ENCODE assay signal across 10 cellular contexts in the genomic region with DNA sequence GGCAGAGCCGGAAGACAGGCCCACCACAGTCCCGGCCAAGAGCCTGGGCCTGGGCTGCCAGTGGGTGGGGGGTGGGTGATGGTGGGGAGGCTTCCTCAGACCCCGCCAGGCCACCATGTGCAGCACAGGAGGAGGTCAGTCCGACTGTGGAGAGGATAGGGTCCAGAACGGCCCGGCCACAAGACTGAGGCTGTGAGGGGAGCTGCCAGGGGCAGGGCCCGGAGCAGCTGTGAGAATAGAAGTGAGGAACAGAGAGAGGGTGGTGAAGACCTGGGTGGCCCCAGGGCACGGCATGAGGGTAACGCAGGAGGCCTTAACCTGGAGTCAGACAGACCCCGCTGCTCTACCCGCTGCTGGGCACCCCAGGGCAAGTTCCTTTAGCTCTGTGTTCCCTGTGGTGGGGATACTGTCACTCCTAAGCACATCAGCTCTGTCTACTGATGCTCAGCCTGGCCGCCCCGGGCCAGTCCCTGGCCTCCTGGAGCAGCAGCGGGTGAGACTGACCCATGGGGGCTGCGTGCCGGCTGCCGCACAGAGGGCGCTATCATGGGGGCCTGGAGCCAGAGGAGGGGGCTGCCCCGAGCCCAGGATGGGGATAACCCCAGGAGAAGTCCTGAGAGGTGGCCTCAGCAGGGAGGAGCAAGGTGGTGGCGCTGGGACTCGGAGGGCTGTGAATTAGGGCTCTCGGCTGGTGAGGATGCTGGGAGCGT. TPM values are rescaled to one million over a fixed set of nuclear protein-coding genes. Genes with fewer than 3 reads are reported as not detected.
DNase-seq lines count a peak whose midpoint lies in the region; ATAC-seq and TF ChIP-seq lines count a peak whose summit lies in the region.
"Had no signal": no experiment of that assay in that cellular context is flagged by ENCODE, and none has a peak within 500 bp of the region (broad histone marks: within the 10 kb centered on the region; RNA-seq: fewer than 3 reads in every experiment).

No MANE protein-coding gene starts in this region.

- H3K4me3 ChIP-seq in brain microvascular endothelial cell (ENCODE audit: low read depth, low read length) (no peak overlapping the region), muscle layer of duodenum (ENCODE audit: low read depth in 1 of 2, low read length in 2 of 2) (peak overlapping the region; percentile 56 to 67), urinary bladder (ENCODE audit: low read depth, low read length) (no peak overlapping the region), mesendoderm (ENCODE audit: low read length) (no peak overlapping the region)

- H3K23ac ChIP-seq in mesendoderm (ENCODE audit: low read length), result no peak overlapping the region

- H3K36me3 ChIP-seq in brain microvascular endothelial cell (replicated peaks) (peaks cover 24% of the 10 kb centered on the region), muscle layer of duodenum (ENCODE audit: control insufficient read depth in 1 of 2, insufficient read depth in 2 of 2, low read length in 2 of 2) (peaks cover 10 to 30% of the 10 kb centered on the region in 2 donors), urinary bladder (ENCODE audit: insufficient read depth) (no peaks in the 10 kb centered on the region), mesendoderm (ENCODE audit: control insufficient read depth, insufficient read depth, low read length) (peaks cover 13% of the 10 kb centered on the region)
- H3K36me3 ChIP-seq: ovary had no signal

- no peak overlapping the region for H3K9ac ChIP-seq in mesendoderm (ENCODE audit: low read length)

- H2BK15ac ChIP-seq in mesendoderm (replicated peaks; ENCODE audit: low read depth), result no peak overlapping the region

- no peak for TF ChIP-seq CTCF in brain microvascular endothelial cell (IDR thresholded peaks at IDR 0.05; ENCODE audit: low read depth, low read length, missing control alignments)

- H4K5ac ChIP-seq in mesendoderm (ENCODE audit: low read length), result no peak overlapping the region

- ATAC-seq in Right ventricle myocardium inferior, result no peak
- no peak for ATAC-seq in Right ventricle myocardium superior (ENCODE audit: poor library complexity)
- no peak for ATAC-seq in HG03442 (IDR thresholded peaks at IDR 0.05; ENCODE audit: unreplicated experiment)

- no peak overlapping the region for H2AK5ac ChIP-seq in mesendoderm (ENCODE audit: low read length)

- WGBS in urinary bladder, result 74% methylated on average over 23 of the region's 23 CpGs
- WGBS in mesendoderm (ENCODE audit: extremely low coverage, insufficient coverage, low lambda C conversion rate), result no CpG with 5 or more reads among the region's 23 CpGs

- H3K9me3 ChIP-seq in muscle layer of duodenum (ENCODE audit: control insufficient read depth in 1 of 2, low read length in 2 of 2), result no peaks in the 10 kb centered on the region
- H3K9me3 ChIP-seq: Caco-2, ovary had no signal

- no peaks in the 10 kb centered on the region for H3K79me2 ChIP-seq in mesendoderm (ENCODE audit: control insufficient read depth, insufficient read depth, low read length)

- H3K79me1 ChIP-seq in mesendoderm (ENCODE audit: low read length), result peaks cover 3% of the 10 kb centered on the region

- H2BK120ac ChIP-seq in mesendoderm (ENCODE audit: low read depth, low read length), result no peak overlapping the region

- peak; percentile 64 for DNase-seq in Right ventricle myocardium inferior (ENCODE audit: missing footprints)
- DNase-seq in Right ventricle myocardium superior, result no peak
- no peak for DNase-seq in brain microvascular endothelial cell
- DNase-seq in Ammon's horn (ENCODE audit: low spot score), result no peak
- DNase-seq in mesendoderm, result no peak
- DNase-seq: Caco-2 had no signal

- peaks cover 3 to 15% of the 10 kb centered on the region in 2 donors for H3K4me1 ChIP-seq in muscle layer of duodenum (ENCODE audit: control insufficient read depth in 1 of 2, insufficient read depth in 2 of 2, low read length in 2 of 2)
- no peaks in the 10 kb centered on the region for H3K4me1 ChIP-seq in urinary bladder (ENCODE audit: insufficient read depth)
- no peaks in the 10 kb centered on the region for H3K4me1 ChIP-seq in mesendoderm (ENCODE audit: control insufficient read depth, low read depth, low read length)
- H3K4me1 ChIP-seq: Caco-2 had no signal

- no peak overlapping the region for H2BK5ac ChIP-seq in mesendoderm (ENCODE audit: low read length)

- H3K56ac ChIP-seq in mesendoderm (ENCODE audit: low read length), result no peak overlapping the region

- no peak overlapping the region for H4K8ac ChIP-seq in mesendoderm (ENCODE audit: low read depth, low read length)

- no peak overlapping the region for H3K4me2 ChIP-seq in mesendoderm (ENCODE audit: low read length)

- H3K27me3 ChIP-seq in brain microvascular endothelial cell (replicated peaks) (no peaks in the 10 kb centered on the region), muscle layer of duodenum (ENCODE audit: low read depth, low read length) (no peaks in the 10 kb centered on the region), mesendoderm (ENCODE audit: insufficient read depth, low read length, poor library complexity) (no peaks in the 10 kb centered on the region)
- H3K27me3 ChIP-seq: ovary had no signal

- in situ Hi-C loops in brain microvascular endothelial cell (cut with HindIII; ENCODE audit: low pct_ligation_motif_present, low sequenced_read_pairs), result no loop called here

- no peak overlapping the region for H3K4ac ChIP-seq in mesendoderm (ENCODE audit: low read depth, low read length)

- H3K18ac ChIP-seq in mesendoderm (ENCODE audit: low read length), result no peak overlapping the region

- H3K27ac ChIP-seq in brain microvascular endothelial cell (peak overlapping the region; percentile 83), muscle layer of duodenum (ENCODE audit: low read length) (peak overlapping the region; percentile 90), urinary bladder (ENCODE audit: low read depth) (peak overlapping the region; percentile 35), mesendoderm (ENCODE audit: low read depth, low read length) (no peak overlapping the region)

- intact Hi-C loops in Right ventricle myocardium inferior (cut with DNase I) (no loop called here), Right ventricle myocardium superior (cut with DNase I) (no loop called here)

RNA-seq across cellular contexts. Expression of gene FERMT3, which starts 1.7 kb away (rescaled TPM):
- 9.6 TPM for total RNA-seq in Right ventricle myocardium inferior
- total RNA-seq in Right ventricle myocardium superior, result 6.0 TPM
- total RNA-seq in urinary bladder, result 7.8 TPM
- 16.8 TPM for polyA plus RNA-seq in urinary bladder
- 1.3 TPM for polyA plus RNA-seq in mesendoderm (2013, experiment 1 of 2)
- 0.76 TPM for polyA plus RNA-seq in mesendoderm (2013, experiment 2 of 2)

RNA-seq across cellular contexts. Expression of gene TRPT1, which starts 17.7 kb away (rescaled TPM):
- total RNA-seq in Right ventricle myocardium inferior, result 71.9 TPM
- total RNA-seq in Right ventricle myocardium superior, result 79.8 TPM
- total RNA-seq in urinary bladder, result 12.7 TPM
- 45.3 TPM for polyA plus RNA-seq in urinary bladder
- polyA plus RNA-seq in mesendoderm (2013, experiment 1 of 2), result 29.9 TPM
- 30.6 TPM for polyA plus RNA-seq in mesendoderm (2013, experiment 2 of 2)

RNA-seq across cellular contexts. Expression of gene NUDT22, which starts 17.8 kb away (rescaled TPM):
- total RNA-seq in Right ventricle myocardium inferior (66.4 TPM), Right ventricle myocardium superior (60.8 TPM), urinary bladder (15.4 TPM)
- 61.0 TPM for polyA plus RNA-seq in urinary bladder
- polyA plus RNA-seq in mesendoderm (2013, experiment 1 of 2), result 59.0 TPM
- 59.6 TPM for polyA plus RNA-seq in mesendoderm (2013, experiment 2 of 2)

RNA-seq across cellular contexts. Expression of gene DNAJC4, which starts 22.1 kb away (rescaled TPM):
- total RNA-seq in Right ventricle myocardium inferior (53.5 TPM), Right ventricle myocardium superior (58.0 TPM), urinary bladder (10.7 TPM)
- polyA plus RNA-seq in urinary bladder, result 57.6 TPM
- polyA plus RNA-seq in mesendoderm (2013, experiment 1 of 2), result 10.4 TPM
- 11.5 TPM for polyA plus RNA-seq in mesendoderm (2013, experiment 2 of 2)

RNA-seq across cellular contexts. Expression of gene STIP1, which starts 22.3 kb away (rescaled TPM):
- total RNA-seq in Right ventricle myocardium inferior (124 TPM), Right ventricle myocardium superior (116 TPM), urinary bladder (42.7 TPM)
- 84.0 TPM for polyA plus RNA-seq in urinary bladder
- polyA plus RNA-seq in mesendoderm (2013, experiment 1 of 2), result 212 TPM
- 213 TPM for polyA plus RNA-seq in mesendoderm (2013, experiment 2 of 2)

Comparison
In these comparisons a context has a peak if more than half of its experiments do, and no peak if none do; other contexts are left out.
1. H3K4me3 ChIP-seq: peak in muscle layer of duodenum (2 of 2); none in brain microvascular endothelial cell (single experiment), urinary bladder (single experiment) and mesendoderm (single experiment).